In genomic region chr9:88532320-88532719, GRCh38 we compare ENCODE assay signal across 10 cellular contexts. TPM values are rescaled to one million over a fixed set of nuclear protein-coding genes. Genes with fewer than 3 reads are reported as not detected.
DNase-seq lines count a peak whose midpoint lies in the region; ATAC-seq and TF ChIP-seq lines count a peak whose summit lies in the region.
"Had no signal": no experiment of that assay in that cellular context is flagged by ENCODE, and none has a peak within 500 bp of the region (broad histone marks: within the 10 kb centered on the region; RNA-seq: fewer than 3 reads in every experiment).

No MANE protein-coding gene starts in this region.

- no peaks in the 10 kb centered on the region for H3K27me3 Mint-ChIP-seq in MCF 10A (ENCODE audit: insufficient read depth, unreplicated experiment)
- peaks cover 30% of the 10 kb centered on the region for H3K27me3 Mint-ChIP-seq in WTC11 (ENCODE audit: low read depth)

- no peaks in the 10 kb centered on the region for H3K79me2 ChIP-seq in mammary epithelial cell (ENCODE audit: insufficient read depth, low read length)

- H3K4me1 Mint-ChIP-seq in MCF 10A (ENCODE audit: insufficient read depth, unreplicated experiment) (peaks cover 25% of the 10 kb centered on the region), WTC11 (peaks cover 46% of the 10 kb centered on the region)

- POLR2A ChIA-PET in MCF 10A (lab: Yijun Ruan, JAX) (interaction anchor here (1.1 to 1.6 kb wide), 2 partner anchors 22 to 49 kb away, joined by 3 to 5 read pairs; no protein-coding TSS in a partner anchor), WTC11 (lab: Charles Lee) (no interaction called here)

- H3K27ac Mint-ChIP-seq in MCF 10A (ENCODE audit: low read depth, unreplicated experiment) (no peak overlapping the region), WTC11 (peak overlapping the region; percentile 95)

- H3K4me3 Mint-ChIP-seq in MCF 10A (ENCODE audit: unreplicated experiment) (peak overlapping the region; percentile 69), WTC11 (peak overlapping the region; percentile 77)

- H3K4me1 ChIP-seq in mammary epithelial cell (ENCODE audit: insufficient read depth, low read length) (peaks cover 20% of the 10 kb centered on the region), thyroid gland (peaks cover 10 to 22% of the 10 kb centered on the region in 2 donors), esophagus squamous epithelium (peaks cover 16 to 58% (median 22%) of the 10 kb centered on the region in 3 donors)

- H3K4me2 ChIP-seq in mammary epithelial cell (ENCODE audit: insufficient read depth, low read depth, low read length): no peak overlapping the region

- H3K4me3 ChIP-seq in mammary epithelial cell (replicated peaks in 1 of 3; ENCODE audit: insufficient read depth in 1 of 3, low read depth in 2 of 3, low read length in 3 of 3) (no peak overlapping the region), thyroid gland (replicated peaks in 1 of 3) (no peak overlapping the region), esophagus squamous epithelium (no peak overlapping the region)

- intact Hi-C loops in MCF 10A (cut with micrococcal nuclease): loop anchor here (10.0 kb wide), 1 partner anchor 58 kb away; no protein-coding TSS in a partner anchor
- intact Hi-C loops in mammary epithelial cell (cut with micrococcal nuclease): no loop called here
- intact Hi-C loops in thyroid gland (cut with DNase I): no loop called here
- intact Hi-C loops in esophagus squamous epithelium (cut with DNase I): no loop called here

- DNase-seq in MCF 10A (ENCODE audit: unreplicated experiment) (peak; percentile 66), mammary epithelial cell (no peak), WTC11 (ENCODE audit: low spot score) (peak; percentile 88), iPS-NIHi7 (ENCODE audit: extremely low spot score) (peak; percentile 79), thyroid gland (peak; percentile 23 to 27), esophagus squamous epithelium (lab: John Stamatoyannopoulos, UW) (no peak), SKM-1 treated with dmso at 0.1 percent for 144 hours (lab: John Stamatoyannopoulos, UW; ENCODE audit: unreplicated experiment) (no peak)
- DNase-seq: DMS153, NCI-H2107 had no signal

- no peak overlapping the region for H3K27ac ChIP-seq in mammary epithelial cell (ENCODE audit: insufficient read depth, low read depth, low read length)
- no peak overlapping the region for H3K27ac ChIP-seq in thyroid gland
- no peak overlapping the region for H3K27ac ChIP-seq in esophagus squamous epithelium

- H3K9me3 ChIP-seq in mammary epithelial cell (replicated peaks; ENCODE audit: insufficient read depth, low read length) (no peaks in the 10 kb centered on the region), thyroid gland (no peaks in the 10 kb centered on the region), esophagus squamous epithelium (no peaks in the 10 kb centered on the region)

- dilution Hi-C loops in mammary epithelial cell (cut with HindIII; ENCODE audit: low sequenced_read_pairs): loop anchor here (10.0 kb wide), 1 partner anchor 58 kb away; no protein-coding TSS in a partner anchor

- H3K36me3 Mint-ChIP-seq in MCF 10A (ENCODE audit: insufficient read depth, unreplicated experiment) (no peaks in the 10 kb centered on the region), WTC11 (no peaks in the 10 kb centered on the region)

- in situ Hi-C loops in mammary epithelial cell (cut with MboI; ENCODE audit: low sequenced_read_pairs in 2 of 2): no loop called here

- CTCF ChIA-PET in MCF 10A (lab: Yijun Ruan, JAX): interaction anchor here (0.7 to 1.6 kb wide), 3 partner anchors 9 to 47 kb away, joined by 3 read pairs; no protein-coding TSS in a partner anchor
- CTCF ChIA-PET in mammary epithelial cell (lab: Charles Lee; ENCODE audit: low non-redundant PET): no interaction called here
- CTCF ChIA-PET in WTC11 (lab: Charles Lee): interaction anchor here (1.0 to 1.6 kb wide), 6 partner anchors 11 to 355 kb away, joined by 3 to 5 read pairs (median 3); no protein-coding TSS in a partner anchor

- H2AFZ ChIP-seq in mammary epithelial cell (ENCODE audit: low read depth, low read length): no peak overlapping the region

- TF ChIP-seq POLR2A in thyroid gland (IDR thresholded peaks at IDR 0.05): no peak
- TF ChIP-seq POLR2A in esophagus squamous epithelium (IDR thresholded peaks at IDR 0.05): no peak

- BruUV-seq in MCF 10A (replicated peaks; lab: Mats Ljungman, UMichigan) (no TSS peak), mammary epithelial cell (replicated peaks; lab: Mats Ljungman, UMichigan) (no TSS peak)

- H3K9me3 Mint-ChIP-seq in MCF 10A (ENCODE audit: unreplicated experiment) (no peaks in the 10 kb centered on the region), WTC11 (no peaks in the 10 kb centered on the region)

- H3K9ac ChIP-seq in mammary epithelial cell (ENCODE audit: insufficient read depth, low read length): no peak overlapping the region

- WGBS in mammary epithelial cell (ENCODE audit: low coverage, missing lambda C conversion rate): 38% methylated on average over 19 of the region's 21 CpGs
- 18 to 32% methylated on average over 21 of the region's 21 CpGs for WGBS in thyroid gland, 2 donors
- WGBS in esophagus squamous epithelium, 2 donors: 29 to 34% methylated on average over 6 to 16 of the region's 21 CpGs

- peak; percentile 27 for ATAC-seq in WTC11
- no peak for ATAC-seq in GM19023 (IDR thresholded peaks at IDR 0.05; ENCODE audit: unreplicated experiment)

- H3K27me3 ChIP-seq in mammary epithelial cell (ENCODE audit: insufficient read depth, low read length) (no peaks in the 10 kb centered on the region), thyroid gland (no peaks in the 10 kb centered on the region), esophagus squamous epithelium (peaks cover 0 to 66% (median 0%) of the 10 kb centered on the region in 4 donors)

- TF ChIP-seq CTCF in MCF 10A (IDR thresholded peaks at IDR 0.05; ENCODE audit: unreplicated experiment) (no peak), mammary epithelial cell (conservative IDR thresholded peaks at IDR 0.05 in 1 of 2, IDR thresholded peaks at IDR 0.05 in 1 of 2; ENCODE audit: extremely low read depth in 1 of 2, insufficient read depth in 1 of 2, low read depth in 1 of 2, low read length in 2 of 2) (no peak), WTC11 (IDR thresholded peaks at IDR 0.05) (peak; percentile 41; the same call in 1 of the 2 replicates), thyroid gland (IDR thresholded peaks at IDR 0.05) (no peak), esophagus squamous epithelium (IDR thresholded peaks at IDR 0.05) (no peak)

- H4K20me1 ChIP-seq in mammary epithelial cell (ENCODE audit: insufficient read depth, low read length): no peaks in the 10 kb centered on the region

- H3K36me3 ChIP-seq in mammary epithelial cell (ENCODE audit: insufficient read depth, low read length) (no peaks in the 10 kb centered on the region), thyroid gland (no peaks in the 10 kb centered on the region), esophagus squamous epithelium (no peaks in the 10 kb centered on the region)

TF ChIP-seq in WTC11, 78 proteins besides CTCF, POLR2A, EP300 and RAD21 (continues in another document):
- TF ChIP-seq HMGXB4 (CRISPR knock-in tag; IDR thresholded peaks at IDR 0.05): peak; percentile 54; the same call in 1 of the 2 replicates
- no peak for TF ChIP-seq ZNF425 (CRISPR knock-in tag; conservative IDR thresholded peaks at IDR 0.05)

RNA-seq across cellular contexts. Expression of gene NXNL2, which starts 2.7 kb away (rescaled TPM):
- total RNA-seq in MCF 10A (2022) (0.49 and 0.66 TPM in 2 replicates), mammary epithelial cell (1 to 10 TPM in 1 of 2 donors, under 1 TPM in 1; 0.31 to 1.0 TPM), WTC11 (2021) (1.9 to 2.3 TPM (median 2.2 TPM) in 3 replicates), thyroid gland (1 to 10 TPM in 1 of 4 donors, under 1 TPM in 2, not detected in 1; 0.49 to 1.3 (median 0.81) TPM), esophagus squamous epithelium (under 1 TPM in 1 of 4 donors, not detected in 3; 0.76 TPM)
- 0.18 TPM for polyA plus RNA-seq in mammary epithelial cell
- not detected for polyA minus RNA-seq in mammary epithelial cell

Comparison
In these comparisons a context has a peak if more than half of its experiments do, and no peak if none do; other contexts are left out.
1. DNase-seq: peak in MCF 10A (single experiment), WTC11 (single experiment), iPS-NIHi7 (single experiment) and thyroid gland (2 of 2); none in mammary epithelial cell (single experiment), esophagus squamous epithelium (single experiment) and SKM-1 treated with dmso at 0.1 percent for 144 hours (single experiment).